In genomic region chr17:50169121-50169764, GRCh38 we compare ENCODE assay signal across 1 cellular context.
TF ChIP-seq lines count a peak whose summit lies in the region.

No MANE protein-coding gene starts in this region.

TF ChIP-seq in HEK293, 187 proteins besides CTCF, POLR2A, EP300 and RAD21 (continued from another document):
- TF ChIP-seq PATZ1 (tag by site-specific recombination; IDR thresholded peaks at IDR 0.05) (peak; percentile 86), GLIS1 (tag by site-specific recombination; IDR thresholded peaks at IDR 0.05) (peak; percentile 52), ZNF280C (tag by site-specific recombination; IDR thresholded peaks at IDR 0.05) (no peak), REST (tag by site-specific recombination; IDR thresholded peaks at IDR 0.05) (peak; percentile 56), ZNF292 (tag by site-specific recombination; IDR thresholded peaks at IDR 0.05; ENCODE audit: borderline replicate concordance, low read depth) (no peak), KLF1 (tag by site-specific recombination; IDR thresholded peaks at IDR 0.05) (peak; percentile 66), PRDM2 (tag by site-specific recombination; IDR thresholded peaks at IDR 0.05; ENCODE audit: borderline replicate concordance) (no peak), WT1 (tag by site-specific recombination; IDR thresholded peaks at IDR 0.05) (no peak), ZNF521 (tag by site-specific recombination; IDR thresholded peaks at IDR 0.05) (no peak), KLF16 (tag by site-specific recombination; IDR thresholded peaks at IDR 0.05) (peak; percentile 92), ZNF24 (tag by site-specific recombination; IDR thresholded peaks at IDR 0.05) (peak; percentile 74; the same call in 1 of the 2 replicates), KLF17 (tag by site-specific recombination; IDR thresholded peaks at IDR 0.05) (peak; percentile 86), ZNF148 (tag by site-specific recombination; IDR thresholded peaks at IDR 0.05; ENCODE audit: borderline replicate concordance) (peak; percentile 80; the same call in 1 of the 2 replicates), INSM2 (tag by site-specific recombination; IDR thresholded peaks at IDR 0.05) (no peak)
